In the genomic region with DNA sequence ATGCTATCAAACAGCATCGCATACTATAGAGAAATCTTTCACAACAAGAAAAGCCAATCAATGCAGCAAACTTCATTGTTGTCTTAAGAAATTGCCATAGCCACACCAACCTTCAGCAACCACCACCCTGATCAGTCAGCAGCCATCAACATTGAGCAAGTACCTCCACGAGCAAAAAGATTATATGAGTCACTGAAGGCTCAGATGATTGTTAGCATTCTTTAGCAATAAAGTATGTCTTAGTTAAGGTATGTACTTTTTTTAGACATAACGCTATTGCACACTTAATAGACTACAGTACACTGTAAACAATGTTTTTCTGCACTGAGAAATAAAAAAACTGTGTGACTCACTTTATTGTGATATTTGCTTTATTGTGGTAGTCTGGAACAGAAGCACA, we compare ENCODE assay signal across 2 cellular contexts.
TF ChIP-seq lines count a peak whose summit lies in the region.

No MANE protein-coding gene starts in this region.

TF ChIP-seq in SK-N-SH treated with all-trans-retinoic acid at 6 μM for 48 hours, 23 proteins besides CTCF, POLR2A, EP300 and RAD21 (continued from another document):
- TF ChIP-seq PPARA (CRISPR knock-in tag; IDR thresholded peaks at IDR 0.05; ENCODE audit: borderline replicate concordance) (no peak), OSR1 (CRISPR knock-in tag; IDR thresholded peaks at IDR 0.05) (no peak), ESRRG (CRISPR knock-in tag; IDR thresholded peaks at IDR 0.05) (no peak), ZC3H10 (CRISPR knock-in tag; IDR thresholded peaks at IDR 0.05) (no peak), TOX (CRISPR knock-in tag; IDR thresholded peaks at IDR 0.05; ENCODE audit: borderline replicate concordance) (no peak), ZNF565 (CRISPR knock-in tag; conservative IDR thresholded peaks at IDR 0.05; ENCODE audit: low read depth) (no peak)
- TF ChIP-seq, protein P1, sequence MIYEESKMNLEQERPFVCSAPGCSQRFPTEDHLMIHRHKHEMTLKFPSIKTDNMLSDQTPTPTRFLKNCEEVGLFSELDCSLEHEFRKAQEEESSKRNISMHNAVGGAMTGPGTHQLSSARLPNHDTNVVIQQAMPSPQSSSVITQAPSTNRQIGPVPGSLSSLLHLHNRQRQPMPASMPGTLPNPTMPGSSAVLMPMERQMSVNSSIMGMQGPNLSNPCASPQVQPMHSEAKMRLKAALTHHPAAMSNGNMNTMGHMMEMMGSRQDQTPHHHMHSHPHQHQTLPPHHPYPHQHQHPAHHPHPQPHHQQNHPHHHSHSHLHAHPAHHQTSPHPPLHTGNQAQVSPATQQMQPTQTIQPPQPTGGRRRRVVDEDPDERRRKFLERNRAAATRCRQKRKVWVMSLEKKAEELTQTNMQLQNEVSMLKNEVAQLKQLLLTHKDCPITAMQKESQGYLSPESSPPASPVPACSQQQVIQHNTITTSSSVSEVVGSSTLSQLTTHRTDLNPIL (CRISPR knock-in tag; IDR thresholded peaks at IDR 0.05; ENCODE audit: low read depth) = no peak
- TF ChIP-seq, protein P2, sequence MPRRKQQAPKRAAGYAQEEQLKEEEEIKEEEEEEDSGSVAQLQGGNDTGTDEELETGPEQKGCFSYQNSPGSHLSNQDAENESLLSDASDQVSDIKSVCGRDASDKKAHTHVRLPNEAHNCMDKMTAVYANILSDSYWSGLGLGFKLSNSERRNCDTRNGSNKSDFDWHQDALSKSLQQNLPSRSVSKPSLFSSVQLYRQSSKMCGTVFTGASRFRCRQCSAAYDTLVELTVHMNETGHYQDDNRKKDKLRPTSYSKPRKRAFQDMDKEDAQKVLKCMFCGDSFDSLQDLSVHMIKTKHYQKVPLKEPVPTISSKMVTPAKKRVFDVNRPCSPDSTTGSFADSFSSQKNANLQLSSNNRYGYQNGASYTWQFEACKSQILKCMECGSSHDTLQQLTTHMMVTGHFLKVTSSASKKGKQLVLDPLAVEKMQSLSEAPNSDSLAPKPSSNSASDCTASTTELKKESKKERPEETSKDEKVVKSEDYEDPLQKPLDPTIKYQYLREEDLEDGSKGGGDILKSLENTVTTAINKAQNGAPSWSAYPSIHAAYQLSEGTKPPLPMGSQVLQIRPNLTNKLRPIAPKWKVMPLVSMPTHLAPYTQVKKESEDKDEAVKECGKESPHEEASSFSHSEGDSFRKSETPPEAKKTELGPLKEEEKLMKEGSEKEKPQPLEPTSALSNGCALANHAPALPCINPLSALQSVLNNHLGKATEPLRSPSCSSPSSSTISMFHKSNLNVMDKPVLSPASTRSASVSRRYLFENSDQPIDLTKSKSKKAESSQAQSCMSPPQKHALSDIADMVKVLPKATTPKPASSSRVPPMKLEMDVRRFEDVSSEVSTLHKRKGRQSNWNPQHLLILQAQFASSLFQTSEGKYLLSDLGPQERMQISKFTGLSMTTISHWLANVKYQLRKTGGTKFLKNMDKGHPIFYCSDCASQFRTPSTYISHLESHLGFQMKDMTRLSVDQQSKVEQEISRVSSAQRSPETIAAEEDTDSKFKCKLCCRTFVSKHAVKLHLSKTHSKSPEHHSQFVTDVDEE (CRISPR knock-in tag; IDR thresholded peaks at IDR 0.05) = no peak
- TF ChIP-seq, protein P3, sequence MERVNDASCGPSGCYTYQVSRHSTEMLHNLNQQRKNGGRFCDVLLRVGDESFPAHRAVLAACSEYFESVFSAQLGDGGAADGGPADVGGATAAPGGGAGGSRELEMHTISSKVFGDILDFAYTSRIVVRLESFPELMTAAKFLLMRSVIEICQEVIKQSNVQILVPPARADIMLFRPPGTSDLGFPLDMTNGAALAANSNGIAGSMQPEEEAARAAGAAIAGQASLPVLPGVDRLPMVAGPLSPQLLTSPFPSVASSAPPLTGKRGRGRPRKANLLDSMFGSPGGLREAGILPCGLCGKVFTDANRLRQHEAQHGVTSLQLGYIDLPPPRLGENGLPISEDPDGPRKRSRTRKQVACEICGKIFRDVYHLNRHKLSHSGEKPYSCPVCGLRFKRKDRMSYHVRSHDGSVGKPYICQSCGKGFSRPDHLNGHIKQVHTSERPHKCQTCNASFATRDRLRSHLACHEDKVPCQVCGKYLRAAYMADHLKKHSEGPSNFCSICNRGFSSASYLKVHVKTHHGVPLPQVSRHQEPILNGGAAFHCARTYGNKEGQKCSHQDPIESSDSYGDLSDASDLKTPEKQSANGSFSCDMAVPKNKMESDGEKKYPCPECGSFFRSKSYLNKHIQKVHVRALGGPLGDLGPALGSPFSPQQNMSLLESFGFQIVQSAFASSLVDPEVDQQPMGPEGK (CRISPR knock-in tag; IDR thresholded peaks at IDR 0.05; ENCODE audit: borderline replicate concordance) = no peak

TF ChIP-seq in SK-N-SH, 30 proteins besides CTCF, POLR2A, EP300 and RAD21 (continued from another document):
- TF ChIP-seq, protein P4, sequence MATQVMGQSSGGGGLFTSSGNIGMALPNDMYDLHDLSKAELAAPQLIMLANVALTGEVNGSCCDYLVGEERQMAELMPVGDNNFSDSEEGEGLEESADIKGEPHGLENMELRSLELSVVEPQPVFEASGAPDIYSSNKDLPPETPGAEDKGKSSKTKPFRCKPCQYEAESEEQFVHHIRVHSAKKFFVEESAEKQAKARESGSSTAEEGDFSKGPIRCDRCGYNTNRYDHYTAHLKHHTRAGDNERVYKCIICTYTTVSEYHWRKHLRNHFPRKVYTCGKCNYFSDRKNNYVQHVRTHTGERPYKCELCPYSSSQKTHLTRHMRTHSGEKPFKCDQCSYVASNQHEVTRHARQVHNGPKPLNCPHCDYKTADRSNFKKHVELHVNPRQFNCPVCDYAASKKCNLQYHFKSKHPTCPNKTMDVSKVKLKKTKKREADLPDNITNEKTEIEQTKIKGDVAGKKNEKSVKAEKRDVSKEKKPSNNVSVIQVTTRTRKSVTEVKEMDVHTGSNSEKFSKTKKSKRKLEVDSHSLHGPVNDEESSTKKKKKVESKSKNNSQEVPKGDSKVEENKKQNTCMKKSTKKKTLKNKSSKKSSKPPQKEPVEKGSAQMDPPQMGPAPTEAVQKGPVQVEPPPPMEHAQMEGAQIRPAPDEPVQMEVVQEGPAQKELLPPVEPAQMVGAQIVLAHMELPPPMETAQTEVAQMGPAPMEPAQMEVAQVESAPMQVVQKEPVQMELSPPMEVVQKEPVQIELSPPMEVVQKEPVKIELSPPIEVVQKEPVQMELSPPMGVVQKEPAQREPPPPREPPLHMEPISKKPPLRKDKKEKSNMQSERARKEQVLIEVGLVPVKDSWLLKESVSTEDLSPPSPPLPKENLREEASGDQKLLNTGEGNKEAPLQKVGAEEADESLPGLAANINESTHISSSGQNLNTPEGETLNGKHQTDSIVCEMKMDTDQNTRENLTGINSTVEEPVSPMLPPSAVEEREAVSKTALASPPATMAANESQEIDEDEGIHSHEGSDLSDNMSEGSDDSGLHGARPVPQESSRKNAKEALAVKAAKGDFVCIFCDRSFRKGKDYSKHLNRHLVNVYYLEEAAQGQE (IDR thresholded peaks at IDR 0.05; ENCODE audit: low read depth, low read length) = no peak
- TF ChIP-seq SMC3 (IDR thresholded peaks at IDR 0.05; ENCODE audit: low read depth, low read length) (no peak), YY1 (IDR thresholded peaks at IDR 0.05; ENCODE audit: low read depth) (no peak), RFX5 (IDR thresholded peaks at IDR 0.05; ENCODE audit: low read length) (no peak), RCOR1 (IDR thresholded peaks at IDR 0.05; ENCODE audit: low read length) (no peak), TEAD4 (IDR thresholded peaks at IDR 0.05; ENCODE audit: borderline replicate concordance, insufficient read depth) (no peak), GATA2 (CRISPR knock-in tag; IDR thresholded peaks at IDR 0.05) (no peak), SIN3A (IDR thresholded peaks at IDR 0.05; ENCODE audit: borderline replicate concordance, low read depth, low read length) (no peak)
- TF ChIP-seq, protein P5, sequence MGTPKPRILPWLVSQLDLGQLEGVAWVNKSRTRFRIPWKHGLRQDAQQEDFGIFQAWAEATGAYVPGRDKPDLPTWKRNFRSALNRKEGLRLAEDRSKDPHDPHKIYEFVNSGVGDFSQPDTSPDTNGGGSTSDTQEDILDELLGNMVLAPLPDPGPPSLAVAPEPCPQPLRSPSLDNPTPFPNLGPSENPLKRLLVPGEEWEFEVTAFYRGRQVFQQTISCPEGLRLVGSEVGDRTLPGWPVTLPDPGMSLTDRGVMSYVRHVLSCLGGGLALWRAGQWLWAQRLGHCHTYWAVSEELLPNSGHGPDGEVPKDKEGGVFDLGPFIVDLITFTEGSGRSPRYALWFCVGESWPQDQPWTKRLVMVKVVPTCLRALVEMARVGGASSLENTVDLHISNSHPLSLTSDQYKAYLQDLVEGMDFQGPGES (IDR thresholded peaks at IDR 0.05; ENCODE audit: low read depth, low read length) = no peak
